In genomic region chr17:27245230-27245696, GRCh38 we compare ENCODE assay signal across 1 cellular context.
TF ChIP-seq lines count a peak whose summit lies in the region.

No MANE protein-coding gene starts in this region.

TF ChIP-seq in HepG2, 621 proteins besides CTCF, POLR2A, EP300 and RAD21 (continued from another document and continues in another):
- TF ChIP-seq SOX5 (CRISPR knock-in tag; IDR thresholded peaks at IDR 0.05; ENCODE audit: borderline replicate concordance) (0 out of 2 replicates have a peak, but pooled peaks have one; percentile 29), ZNF770 (CRISPR knock-in tag; IDR thresholded peaks at IDR 0.05) (peak; percentile 81; the same call in 1 of the 2 replicates), IRF1 (CRISPR knock-in tag; IDR thresholded peaks at IDR 0.05; ENCODE audit: low read depth) (no peak), ZNF652 (CRISPR knock-in tag; IDR thresholded peaks at IDR 0.05; ENCODE audit: borderline replicate concordance, low read depth) (no peak), PAF1 (CRISPR knock-in tag; IDR thresholded peaks at IDR 0.05) (no peak), THRA (CRISPR knock-in tag; IDR thresholded peaks at IDR 0.05; ENCODE audit: borderline replicate concordance) (peak; percentile 53; the same call in 1 of the 2 replicates), TRAFD1 (CRISPR knock-in tag; IDR thresholded peaks at IDR 0.05; ENCODE audit: borderline replicate concordance) (no peak), ZXDC (CRISPR knock-in tag; IDR thresholded peaks at IDR 0.05) (no peak), KAT7 (CRISPR knock-in tag; IDR thresholded peaks at IDR 0.05; ENCODE audit: borderline replicate concordance) (peak; percentile 71; the same call in 1 of the 2 replicates), TBX3 (IDR thresholded peaks at IDR 0.05; ENCODE audit: borderline replicate concordance) (no peak), ZNF329 (CRISPR knock-in tag; IDR thresholded peaks at IDR 0.05; ENCODE audit: low read depth) (no peak), CHCHD3 (CRISPR knock-in tag; IDR thresholded peaks at IDR 0.05) (no peak), ZNF513 (CRISPR knock-in tag; conservative IDR thresholded peaks at IDR 0.05) (no peak), SRSF4 (IDR thresholded peaks at IDR 0.05; ENCODE audit: low read depth, low read length, poor library complexity, severe bottlenecking) (no peak), ZNF576 (CRISPR knock-in tag; IDR thresholded peaks at IDR 0.05) (no peak), SMAD9 (CRISPR knock-in tag; IDR thresholded peaks at IDR 0.05) (no peak), ZNF749 (CRISPR knock-in tag; IDR thresholded peaks at IDR 0.05; ENCODE audit: borderline replicate concordance) (no peak), ZNF160 (CRISPR knock-in tag; IDR thresholded peaks at IDR 0.05) (no peak), RXRB (CRISPR knock-in tag; IDR thresholded peaks at IDR 0.05; ENCODE audit: borderline replicate concordance) (peak; percentile 61), ZNF18 (CRISPR knock-in tag; IDR thresholded peaks at IDR 0.05; ENCODE audit: insufficient replicate concordance) (no peak), EHMT2 (IDR thresholded peaks at IDR 0.05; ENCODE audit: borderline replicate concordance, low read depth, low read length) (no peak), NCOA5 (CRISPR knock-in tag; IDR thresholded peaks at IDR 0.05) (no peak), BHLHE40 (IDR thresholded peaks at IDR 0.05; ENCODE audit: low read length) (peak; percentile 36; the same call in 1 of the 2 replicates), KDM5B (CRISPR knock-in tag; IDR thresholded peaks at IDR 0.05; ENCODE audit: borderline replicate concordance) (peak; percentile 61; the same call in 1 of the 2 replicates), ZNF264 (CRISPR knock-in tag; IDR thresholded peaks at IDR 0.05) (no peak), PBX2 (CRISPR knock-in tag; IDR thresholded peaks at IDR 0.05) (no peak), ATF2 (CRISPR knock-in tag; IDR thresholded peaks at IDR 0.05) (peak; percentile 68; the same call in 1 of the 2 replicates), ATM (IDR thresholded peaks at IDR 0.05; ENCODE audit: borderline replicate concordance) (no peak), FOXP1 (IDR thresholded peaks at IDR 0.05) (no peak), FOXP1 (CRISPR knock-in tag; IDR thresholded peaks at IDR 0.05) (no peak), ATF3 (CRISPR knock-in tag; IDR thresholded peaks at IDR 0.05) (no peak), ZBTB8A (CRISPR knock-in tag; IDR thresholded peaks at IDR 0.05; ENCODE audit: borderline replicate concordance, low read depth) (no peak), TAF1 (CRISPR knock-in tag; IDR thresholded peaks at IDR 0.05) (no peak), NFKB2 (CRISPR knock-in tag; IDR thresholded peaks at IDR 0.05; ENCODE audit: borderline replicate concordance) (no peak), ZNF501 (CRISPR knock-in tag; IDR thresholded peaks at IDR 0.05) (no peak), PRDM10 (CRISPR knock-in tag; IDR thresholded peaks at IDR 0.05; ENCODE audit: low read depth) (no peak), ZNF282 (IDR thresholded peaks at IDR 0.05; ENCODE audit: partially characterized antibody) (no peak), REXO4 (CRISPR knock-in tag; IDR thresholded peaks at IDR 0.05; ENCODE audit: borderline replicate concordance) (no peak), JARID2 (CRISPR knock-in tag; IDR thresholded peaks at IDR 0.05; ENCODE audit: insufficient replicate concordance) (no peak), MTA3 (CRISPR knock-in tag; IDR thresholded peaks at IDR 0.05) (no peak), ZNF747 (CRISPR knock-in tag; IDR thresholded peaks at IDR 0.05; ENCODE audit: borderline replicate concordance) (no peak)
